Comparison of ENCODE assay signal across 8 cellular contexts in the genomic region with DNA sequence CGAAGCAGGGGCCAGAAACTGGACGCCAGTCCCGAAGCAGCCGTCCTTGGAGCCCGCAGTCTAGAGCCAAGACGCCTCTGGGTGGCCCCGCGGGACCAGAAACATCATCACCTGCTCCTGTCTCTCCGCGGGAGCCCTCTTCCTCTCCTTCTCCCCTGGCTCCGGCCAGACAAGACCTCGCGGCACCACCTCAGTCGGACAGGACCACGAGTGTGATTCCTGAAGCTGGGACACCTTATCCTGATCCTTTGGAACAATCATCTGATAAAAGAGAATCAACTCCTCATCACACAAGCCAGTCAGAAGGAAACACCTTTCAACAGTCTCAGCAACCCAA. TPM values are rescaled to one million over a fixed set of nuclear protein-coding genes. Genes with fewer than 3 reads are reported as not detected.
DNase-seq lines count a peak whose midpoint lies in the region; ATAC-seq and TF ChIP-seq lines count a peak whose summit lies in the region.

No MANE protein-coding gene starts in this region.

- no peaks in the 10 kb centered on the region for H3K9me3 Mint-ChIP-seq in GM23338

- no peak overlapping the region for H3K9ac ChIP-seq in NT2/D1 (ENCODE audit: insufficient read length, low read depth)

- H3K27ac Mint-ChIP-seq in GM23338, result no peak overlapping the region

- H3K36me3 ChIP-seq in GM23338 (ENCODE audit: insufficient read depth) (no peaks in the 10 kb centered on the region), NT2/D1 (ENCODE audit: insufficient read depth, insufficient read length, low read length) (no peaks in the 10 kb centered on the region), right lobe of liver (no peaks in the 10 kb centered on the region), thyroid gland (no peaks in the 10 kb centered on the region)

- no peak overlapping the region for H3K27ac ChIP-seq in GM23338 (ENCODE audit: low read depth)
- H3K27ac ChIP-seq in right lobe of liver, result no peak overlapping the region
- no peak overlapping the region for H3K27ac ChIP-seq in thyroid gland

- no peaks in the 10 kb centered on the region for H3K9me2 ChIP-seq in GM23338 (ENCODE audit: insufficient read depth)

- H3K27me3 ChIP-seq in GM23338 (ENCODE audit: insufficient read depth), result peaks cover 15% of the 10 kb centered on the region
- H3K27me3 ChIP-seq in NT2/D1 (ENCODE audit: insufficient read depth, insufficient read length), result peaks cover 24% of the 10 kb centered on the region
- H3K27me3 ChIP-seq in right lobe of liver, result no peaks in the 10 kb centered on the region
- no peaks in the 10 kb centered on the region for H3K27me3 ChIP-seq in thyroid gland

- peak; percentile 24 for ATAC-seq in GM23338
- ATAC-seq in right lobe of liver, result peak; percentile 33 to 49 (median 46)

- H3K4me3 ChIP-seq in GM23338 (peak overlapping the region; percentile 56), NT2/D1 (ENCODE audit: insufficient read length, low read depth) (peak overlapping the region; percentile 46), right lobe of liver (peak overlapping the region; percentile 21 to 48 (median 27)), thyroid gland (replicated peaks in 1 of 3) (peak overlapping the region; percentile 42 to 51 (median 48))

- WGBS in right lobe of liver (ENCODE audit: insufficient coverage, low coverage, low lambda C conversion rate, missing lambda C conversion rate), result 0% methylated on average over 3 of the region's 15 CpGs
- 0 to 1% methylated on average over 13 to 15 of the region's 15 CpGs for WGBS in thyroid gland, 2 donors

- H3K4me1 ChIP-seq in GM23338 (ENCODE audit: insufficient read depth), result no peaks in the 10 kb centered on the region
- peaks cover 3% of the 10 kb centered on the region for H3K4me1 ChIP-seq in NT2/D1 (ENCODE audit: insufficient read depth, insufficient read length)
- H3K4me1 ChIP-seq in right lobe of liver, result peaks cover 0 to 6% (median 0%) of the 10 kb centered on the region in 4 donors
- H3K4me1 ChIP-seq in thyroid gland, result peaks cover 7% of the 10 kb centered on the region in 2 donors

- DNase-seq in D341Med (ENCODE audit: low spot score) (peak; percentile 48), GM23338 (ENCODE audit: low spot score) (peak; percentile 49), NT2/D1 (ENCODE audit: low read depth, low spot score) (no peak), right lobe of liver (peak in 1 of 3 donors; percentile 27), thyroid gland (peak; percentile 20 to 34), NCI-H2081 treated with DMSO at 0.1 percent for 48 hours (lab: John Stamatoyannopoulos, UW) (no peak), SKM-1 (lab: John Stamatoyannopoulos, UW; ENCODE audit: unreplicated experiment) (no peak)
- DNase-seq in central memory CD4-positive, alpha-beta T cell, result peak; percentile 5

- H3K4me3 Mint-ChIP-seq in GM23338, result peak overlapping the region; percentile 91

- H3K9me3 ChIP-seq in NT2/D1 (ENCODE audit: insufficient read depth, low read length) (no peaks in the 10 kb centered on the region), right lobe of liver (no peaks in the 10 kb centered on the region), thyroid gland (no peaks in the 10 kb centered on the region)

- TF ChIP-seq CTCF in GM23338 (conservative IDR thresholded peaks at IDR 0.05; ENCODE audit: low read depth in 2 of 2) (no peak), right lobe of liver (IDR thresholded peaks at IDR 0.05) (no peak), thyroid gland (IDR thresholded peaks at IDR 0.05) (no peak)

- intact Hi-C loops in right lobe of liver (cut with DNase I) (no loop called here), thyroid gland (cut with DNase I) (no loop called here)

- no peaks in the 10 kb centered on the region for H3K36me3 Mint-ChIP-seq in GM23338 (ENCODE audit: low read depth)

- peaks cover 13% of the 10 kb centered on the region; the same call in 2 of the 3 replicates for H3K4me1 Mint-ChIP-seq in GM23338

- H3K79me2 ChIP-seq in GM23338 (replicated peaks; ENCODE audit: insufficient read depth), result no peaks in the 10 kb centered on the region

- TF ChIP-seq POLR2A in right lobe of liver (IDR thresholded peaks at IDR 0.05) (no peak), thyroid gland (IDR thresholded peaks at IDR 0.05) (no peak)

- H2AFZ ChIP-seq in GM23338, result peak overlapping the region; percentile 98

- H3F3A ChIP-seq in GM23338 (replicated peaks; ENCODE audit: low read depth), result no peaks in the 10 kb centered on the region

- peaks cover 16% of the 10 kb centered on the region for H3K27me3 Mint-ChIP-seq in GM23338 (ENCODE audit: insufficient read depth, low read depth, poor library complexity)

- peak overlapping the region; percentile 72 for H3K4me2 ChIP-seq in GM23338

- H4K20me1 ChIP-seq in GM23338 (replicated peaks; ENCODE audit: insufficient read depth), result no peaks in the 10 kb centered on the region

TF ChIP-seq in GM23338, 12 proteins besides CTCF, POLR2A, EP300 and RAD21:
- TF ChIP-seq NANOG (IDR thresholded peaks at IDR 0.05; ENCODE audit: borderline replicate concordance), result no peak
- TF ChIP-seq, protein P1, sequence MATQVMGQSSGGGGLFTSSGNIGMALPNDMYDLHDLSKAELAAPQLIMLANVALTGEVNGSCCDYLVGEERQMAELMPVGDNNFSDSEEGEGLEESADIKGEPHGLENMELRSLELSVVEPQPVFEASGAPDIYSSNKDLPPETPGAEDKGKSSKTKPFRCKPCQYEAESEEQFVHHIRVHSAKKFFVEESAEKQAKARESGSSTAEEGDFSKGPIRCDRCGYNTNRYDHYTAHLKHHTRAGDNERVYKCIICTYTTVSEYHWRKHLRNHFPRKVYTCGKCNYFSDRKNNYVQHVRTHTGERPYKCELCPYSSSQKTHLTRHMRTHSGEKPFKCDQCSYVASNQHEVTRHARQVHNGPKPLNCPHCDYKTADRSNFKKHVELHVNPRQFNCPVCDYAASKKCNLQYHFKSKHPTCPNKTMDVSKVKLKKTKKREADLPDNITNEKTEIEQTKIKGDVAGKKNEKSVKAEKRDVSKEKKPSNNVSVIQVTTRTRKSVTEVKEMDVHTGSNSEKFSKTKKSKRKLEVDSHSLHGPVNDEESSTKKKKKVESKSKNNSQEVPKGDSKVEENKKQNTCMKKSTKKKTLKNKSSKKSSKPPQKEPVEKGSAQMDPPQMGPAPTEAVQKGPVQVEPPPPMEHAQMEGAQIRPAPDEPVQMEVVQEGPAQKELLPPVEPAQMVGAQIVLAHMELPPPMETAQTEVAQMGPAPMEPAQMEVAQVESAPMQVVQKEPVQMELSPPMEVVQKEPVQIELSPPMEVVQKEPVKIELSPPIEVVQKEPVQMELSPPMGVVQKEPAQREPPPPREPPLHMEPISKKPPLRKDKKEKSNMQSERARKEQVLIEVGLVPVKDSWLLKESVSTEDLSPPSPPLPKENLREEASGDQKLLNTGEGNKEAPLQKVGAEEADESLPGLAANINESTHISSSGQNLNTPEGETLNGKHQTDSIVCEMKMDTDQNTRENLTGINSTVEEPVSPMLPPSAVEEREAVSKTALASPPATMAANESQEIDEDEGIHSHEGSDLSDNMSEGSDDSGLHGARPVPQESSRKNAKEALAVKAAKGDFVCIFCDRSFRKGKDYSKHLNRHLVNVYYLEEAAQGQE (IDR thresholded peaks at IDR 0.05; ENCODE audit: unreplicated experiment), result no peak

RNA-seq across cellular contexts. Expression of a gene that starts 0.4 kb away (rescaled TPM):
- total RNA-seq in GM23338 (2014; rRNA removed; shearing (Covaris generic)), result 0.08 and 0.52 TPM in 2 replicates
- 0.54 and 1.0 TPM in 2 replicates for polyA plus RNA-seq in GM23338 (2016; fragmentation: Nextera tagmentation; extraction: Ambion mirVana)
- total RNA-seq in right lobe of liver, result under 1 TPM in 3 of 6 experiments, not detected in 3; 0.06 to 0.18 (median 0.16) TPM
- 1 to 10 TPM; 1.2 to 1.6 (median 1.4) TPM for total RNA-seq in thyroid gland

RNA-seq across cellular contexts. Expression of a gene that starts 45.4 kb away (rescaled TPM):
- 20.2 and 24.0 TPM in 2 replicates for total RNA-seq in GM23338 (2014; rRNA removed; shearing (Covaris generic))
- polyA plus RNA-seq in GM23338 (2016; fragmentation: Nextera tagmentation; extraction: Ambion mirVana), result 171 TPM in 2 replicates
- total RNA-seq in right lobe of liver, result 10 to 100 TPM; 14.8 to 22.1 (median 21.2) TPM
- total RNA-seq in thyroid gland, result 10 to 100 TPM; 42.0 to 71.2 (median 48.5) TPM

RNA-seq across cellular contexts. Expression of a gene that starts 51.8 kb away (rescaled TPM):
- 19.1 and 23.2 TPM in 2 replicates for total RNA-seq in GM23338 (2014; rRNA removed; shearing (Covaris generic))
- polyA plus RNA-seq in GM23338 (2016; fragmentation: Nextera tagmentation; extraction: Ambion mirVana), result 20.4 and 21.4 TPM in 2 replicates
- total RNA-seq in right lobe of liver (1 to 10 TPM; 3.0 to 5.9 (median 4.3) TPM), thyroid gland (10 to 100 TPM; 11.4 to 17.3 (median 12.2) TPM)

Comparison
In these comparisons a context has a peak if more than half of its experiments do, and no peak if none do; other contexts are left out.
1. DNase-seq: peak in D341Med (single experiment), GM23338 (single experiment), central memory CD4-positive, alpha-beta T cell (single experiment) and thyroid gland (2 of 2); none in NT2/D1 (single experiment), NCI-H2081 treated with DMSO at 0.1 percent for 48 hours (single experiment) and SKM-1 (single experiment).
2. Peak in every context shown above with its lines, with median percentiles within 50 percentile points of each other: H3K4me3 ChIP-seq.